8 cellular contexts compared by ENCODE assay signal in genomic region chr7:27115161-27116018, GRCh38. TPM values are rescaled to one million over a fixed set of nuclear protein-coding genes. Genes with fewer than 3 reads are reported as not detected.
A peak's percentile ranks its signal among the peaks of the same experiment; 100 is the strongest.
DNase-seq lines count a peak whose midpoint lies in the region; FAIRE-seq and TF ChIP-seq lines count a peak whose summit lies in the region.
"Had no signal": no experiment of that assay in that cellular context is flagged by ENCODE, and none has a peak within 500 bp of the region (broad histone marks: within the 10 kb centered on the region; RNA-seq: fewer than 3 reads in every experiment).

No MANE protein-coding gene starts in this region.

- no peaks in the 10 kb centered on the region for H3K27me3 ChIP-seq in muscle layer of duodenum (ENCODE audit: low read depth, low read length)

- in situ Hi-C loops in astrocyte of the spinal cord (cut with HindIII; ENCODE audit: low sequenced_read_pairs), result no loop called here

- H3K9me3 ChIP-seq in muscle layer of duodenum (ENCODE audit: control insufficient read depth in 1 of 2, low read length in 2 of 2), result no peaks in the 10 kb centered on the region

- H3K4me3 ChIP-seq in astrocyte of the spinal cord (ENCODE audit: low read depth, low read length) (peak overlapping the region; percentile 89), muscle layer of duodenum (ENCODE audit: low read depth in 1 of 2, low read length in 2 of 2) (peak overlapping the region; percentile 68 to 80)

- no peak for FAIRE-seq in GM12892 (lab: Jason Lieb, UNC)

- peak overlapping the region; percentile 94 for H3K27ac ChIP-seq in muscle layer of duodenum (ENCODE audit: low read length)

- no peaks in the 10 kb centered on the region for H3K36me3 ChIP-seq in muscle layer of duodenum (ENCODE audit: control insufficient read depth in 1 of 2, insufficient read depth in 2 of 2, low read length in 2 of 2)

- no peak for TF ChIP-seq POLR2A in GM12892 (IDR thresholded peaks at IDR 0.05; ENCODE audit: low read depth, low read length)

- peaks cover 12 to 26% of the 10 kb centered on the region in 2 donors for H3K4me1 ChIP-seq in muscle layer of duodenum (ENCODE audit: control insufficient read depth in 1 of 2, insufficient read depth in 2 of 2, low read length in 2 of 2)

- TF ChIP-seq CTCF in astrocyte of the spinal cord (IDR thresholded peaks at IDR 0.05; ENCODE audit: low read depth, low read length), result no peak

- peak; percentile 84 for DNase-seq in ELR (ENCODE audit: low read depth)
- DNase-seq in astrocyte of the spinal cord (ENCODE audit: low read depth, low spot score), result peak; percentile 86
- no peak for DNase-seq in GM12892 (ENCODE audit: insufficient read length)
- no peak for DNase-seq in NCI-H146 treated with DMSO at 0.1 percent for 48 hours (lab: John Stamatoyannopoulos, UW; ENCODE audit: unreplicated experiment)
- DNase-seq in Ammon's horn (ENCODE audit: low spot score), result no peak
- DNase-seq: activated B cell treated with CpG ODN at 0.5 μM for 24 hours, MV-4-11 had no signal

RNA-seq across cellular contexts. Expression of gene HOXA2, which starts 12.9 kb away (rescaled TPM):
- not detected for polyA plus RNA-seq in GM12892 (2012; ENCODE audit: missing spikeins)

RNA-seq across cellular contexts. Expression of gene HOXA4, which starts 15.2 kb away (rescaled TPM):
- polyA plus RNA-seq in GM12892 (2012; ENCODE audit: missing spikeins), result not detected

RNA-seq across cellular contexts. Expression of gene HOXA1, which starts 19.6 kb away (rescaled TPM):
- not detected for polyA plus RNA-seq in GM12892 (2012; ENCODE audit: missing spikeins)

RNA-seq across cellular contexts. Expression of gene HOXA5, which starts 28.1 kb away (rescaled TPM):
- not detected for polyA plus RNA-seq in GM12892 (2012; ENCODE audit: missing spikeins)

RNA-seq across cellular contexts. Expression of gene HOXA6, which starts 32.2 kb away (rescaled TPM):
- polyA plus RNA-seq in GM12892 (2012; ENCODE audit: missing spikeins), result not detected

Comparison
In these comparisons a context has a peak if more than half of its experiments do, and no peak if none do; other contexts are left out.
1. DNase-seq: peak in ELR (single experiment) and astrocyte of the spinal cord (single experiment); none in GM12892 (single experiment), NCI-H146 treated with DMSO at 0.1 percent for 48 hours (single experiment) and Ammon's horn (single experiment).